Comparison of ENCODE assay signal across 8 cellular contexts in genomic region chr10:929965-930364, GRCh38. TPM values are rescaled to one million over a fixed set of nuclear protein-coding genes. Genes with fewer than 3 reads are reported as not detected.
DNase-seq lines count a peak whose midpoint lies in the region; ATAC-seq, FAIRE-seq and TF ChIP-seq lines count a peak whose summit lies in the region.

No MANE protein-coding gene starts in this region.

- H2AK5ac ChIP-seq in trophoblast cell (ENCODE audit: low read length) = no peak overlapping the region

- H4K8ac ChIP-seq in trophoblast cell (ENCODE audit: low read depth, low read length) = no peak overlapping the region

- H3K9ac ChIP-seq in PC-3 (ENCODE audit: low read length) (peak overlapping the region; percentile 74), trophoblast cell (ENCODE audit: low read length) (no peak overlapping the region)

- no peak overlapping the region for H3K27ac ChIP-seq in PC-3 (ENCODE audit: low read length)
- H3K27ac ChIP-seq in trophoblast cell (ENCODE audit: low read depth, low read length) = peak overlapping the region; percentile 93

- intact Hi-C loops in PC-3 (cut with micrococcal nuclease) = loop anchor here (5.0 kb wide), 1 partner anchor 57 kb away; the partner anchor contains the start of gene GTPBP4

- H2BK120ac ChIP-seq in trophoblast cell (ENCODE audit: insufficient read depth, low read length, poor library complexity) = no peak overlapping the region

- H3K18ac ChIP-seq in trophoblast cell (ENCODE audit: low read length) = no peak overlapping the region

- ATAC-seq in PC-3 = no peak

- H3K36me3 ChIP-seq in PC-3 (ENCODE audit: low read depth, low read length) (no peaks in the 10 kb centered on the region), trophoblast cell (ENCODE audit: control insufficient read depth in 1 of 2, insufficient read depth in 2 of 2, low read length in 2 of 2) (peaks cover 9 to 10% of the 10 kb centered on the region in 2 experiments)

- H2BK12ac ChIP-seq in trophoblast cell (ENCODE audit: low read length) = no peak overlapping the region

- no peaks in the 10 kb centered on the region for H3F3A ChIP-seq in PC-3 (ENCODE audit: low read length, unreplicated experiment)

- H2AFZ ChIP-seq in PC-3 (ENCODE audit: low read length) (no peak overlapping the region), trophoblast cell (ENCODE audit: insufficient read depth, low read length, poor library complexity) (no peak overlapping the region)

- no peak overlapping the region for H3K23ac ChIP-seq in trophoblast cell (ENCODE audit: low read length)

- H3K4ac ChIP-seq in trophoblast cell (ENCODE audit: low read depth, low read length) = peak overlapping the region; percentile 61

- peaks cover 58% of the 10 kb centered on the region for H3K79me2 ChIP-seq in PC-3 (ENCODE audit: low read length)
- H3K79me2 ChIP-seq in trophoblast cell (ENCODE audit: control insufficient read depth, insufficient read depth, low read length, poor library complexity) = peaks cover 41% of the 10 kb centered on the region

- TSS peak; percentile 43 for BruUV-seq in PC-3 (replicated peaks; lab: Mats Ljungman, UMichigan)

- no peak overlapping the region for H3K14ac ChIP-seq in trophoblast cell (ENCODE audit: low read length)

- H4K91ac ChIP-seq in trophoblast cell (ENCODE audit: low read depth, low read length) = no peak overlapping the region

- peaks cover 10% of the 10 kb centered on the region for H3K79me1 ChIP-seq in trophoblast cell (ENCODE audit: low read length)

- DNase-seq in AG04449 (ENCODE audit: low read depth, low spot score) = no peak
- DNase-seq in GM20000 (ENCODE audit: low spot score) = peak; percentile 51
- no peak for DNase-seq in PC-3
- no peak for DNase-seq in epithelial cell of esophagus (ENCODE audit: low read depth)
- DNase-seq in trophoblast cell = peak in 1 of 2 donors; percentile 20
- no peak for DNase-seq in D721Med (ENCODE audit: insufficient read length, low spot score)
- DNase-seq in ecto neural progenitor cell (ENCODE audit: low spot score) = no peak
- no peak for DNase-seq in DMS153 (lab: John Stamatoyannopoulos, UW)

- H3K27me3 ChIP-seq in PC-3 (ENCODE audit: low read length) (no peaks in the 10 kb centered on the region), trophoblast cell (ENCODE audit: insufficient read depth, low read length) (no peaks in the 10 kb centered on the region)

- FAIRE-seq in D721Med (lab: Jason Lieb, UNC) = no peak

- peaks cover 44% of the 10 kb centered on the region for H4K20me1 ChIP-seq in PC-3 (ENCODE audit: low read length)

- H3K9me2 ChIP-seq in PC-3 (replicated peaks; ENCODE audit: low read length) = no peaks in the 10 kb centered on the region

- no CpG with 5 or more reads among the region's 4 CpGs for WGBS in trophoblast cell (ENCODE audit: extremely low coverage, insufficient coverage, insufficient read length)

- H3K4me2 ChIP-seq in PC-3 (ENCODE audit: low read length) = peak overlapping the region; percentile 93
- peak overlapping the region; percentile 98 for H3K4me2 ChIP-seq in trophoblast cell (ENCODE audit: low read length)

- H3K4me1 ChIP-seq in PC-3 (ENCODE audit: insufficient read depth, low read length) = peaks cover 8% of the 10 kb centered on the region; the same call in 1 of the 2 replicates
- peaks cover 2 to 4% of the 10 kb centered on the region in 2 experiments for H3K4me1 ChIP-seq in trophoblast cell (ENCODE audit: control insufficient read depth in 1 of 2, insufficient read depth in 2 of 2, low read length in 2 of 2)

- H2BK5ac ChIP-seq in trophoblast cell (ENCODE audit: low read depth, low read length, poor library complexity) = no peak overlapping the region

- TF ChIP-seq CTCF in AG04449 (IDR thresholded peaks at IDR 0.05; ENCODE audit: insufficient read depth, low read length, missing control alignments) (no peak), GM20000 (IDR thresholded peaks at IDR 0.05; ENCODE audit: extremely low read depth, missing control alignments) (no peak), PC-3 (conservative IDR thresholded peaks at IDR 0.05; ENCODE audit: low read depth, low read length) (no peak), epithelial cell of esophagus (IDR thresholded peaks at IDR 0.05; ENCODE audit: insufficient read depth, low read depth, low read length, missing control alignments) (no peak), D721Med (IDR thresholded peaks at IDR 0.05; ENCODE audit: insufficient read depth, missing control alignments) (no peak)

- H3K9me3 ChIP-seq in PC-3 (ENCODE audit: low read length) (no peaks in the 10 kb centered on the region), trophoblast cell (ENCODE audit: insufficient read depth, low read depth, low read length) (no peaks in the 10 kb centered on the region)

- POLR2A ChIA-PET in AG04449 (lab: Yijun Ruan, JAX) = interaction anchor here (1.2 kb wide), 1 partner anchor 119 kb away, joined by 3 read pairs; the partner anchor contains the start of gene IDI1
- POLR2A ChIA-PET in PC-3 (lab: Charles Lee; ENCODE audit: unreplicated experiment) = no interaction called here

- H4K12ac ChIP-seq in trophoblast cell (ENCODE audit: low read depth, low read length) = no peak overlapping the region

- H3K4me3 ChIP-seq in AG04449 (ENCODE audit: low read depth, low read length) (peak overlapping the region; percentile 74), PC-3 (ENCODE audit: low read length) (peak overlapping the region; percentile 73), epithelial cell of esophagus (ENCODE audit: low read length) (peak overlapping the region; percentile 83), trophoblast cell (ENCODE audit: low read depth, low read length) (no peak overlapping the region)

- CTCF ChIA-PET in AG04449 (lab: Yijun Ruan, JAX) (no interaction called here), PC-3 (lab: Charles Lee) (no interaction called here)

RNA-seq across cellular contexts. Expression of gene LARP4B, which starts 1.5 kb away (rescaled TPM):
- total RNA-seq in PC-3 (2014; rRNA removed) = 32.7 and 33.9 TPM in 2 replicates
- polyA plus RNA-seq in trophoblast cell (2013) = 36.4 and 38.8 TPM in 2 replicates

RNA-seq across cellular contexts. Expression of gene GTPBP4, which starts 58.3 kb away (rescaled TPM):
- total RNA-seq in PC-3 (2014; rRNA removed) = 44.6 and 62.0 TPM in 2 replicates
- 43.9 and 45.1 TPM in 2 replicates for polyA plus RNA-seq in trophoblast cell (2013)
